ENCODE assay signal across 1 cellular context in genomic region chr11:119493712-119494111, GRCh38.
TF ChIP-seq lines count a peak whose summit lies in the region.

No MANE protein-coding gene starts in this region.

TF ChIP-seq in H1, 55 proteins besides CTCF, POLR2A, EP300 and RAD21 (continued from another document):
- TF ChIP-seq, protein P1, sequence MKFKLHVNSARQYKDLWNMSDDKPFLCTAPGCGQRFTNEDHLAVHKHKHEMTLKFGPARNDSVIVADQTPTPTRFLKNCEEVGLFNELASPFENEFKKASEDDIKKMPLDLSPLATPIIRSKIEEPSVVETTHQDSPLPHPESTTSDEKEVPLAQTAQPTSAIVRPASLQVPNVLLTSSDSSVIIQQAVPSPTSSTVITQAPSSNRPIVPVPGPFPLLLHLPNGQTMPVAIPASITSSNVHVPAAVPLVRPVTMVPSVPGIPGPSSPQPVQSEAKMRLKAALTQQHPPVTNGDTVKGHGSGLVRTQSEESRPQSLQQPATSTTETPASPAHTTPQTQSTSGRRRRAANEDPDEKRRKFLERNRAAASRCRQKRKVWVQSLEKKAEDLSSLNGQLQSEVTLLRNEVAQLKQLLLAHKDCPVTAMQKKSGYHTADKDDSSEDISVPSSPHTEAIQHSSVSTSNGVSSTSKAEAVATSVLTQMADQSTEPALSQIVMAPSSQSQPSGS (IDR thresholded peaks at IDR 0.05; ENCODE audit: low read length) = no peak
- TF ChIP-seq, protein P2, sequence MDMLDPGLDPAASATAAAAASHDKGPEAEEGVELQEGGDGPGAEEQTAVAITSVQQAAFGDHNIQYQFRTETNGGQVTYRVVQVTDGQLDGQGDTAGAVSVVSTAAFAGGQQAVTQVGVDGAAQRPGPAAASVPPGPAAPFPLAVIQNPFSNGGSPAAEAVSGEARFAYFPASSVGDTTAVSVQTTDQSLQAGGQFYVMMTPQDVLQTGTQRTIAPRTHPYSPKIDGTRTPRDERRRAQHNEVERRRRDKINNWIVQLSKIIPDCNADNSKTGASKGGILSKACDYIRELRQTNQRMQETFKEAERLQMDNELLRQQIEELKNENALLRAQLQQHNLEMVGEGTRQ (IDR thresholded peaks at IDR 0.05; ENCODE audit: low read length) = no peak
- no peak for TF ChIP-seq EGR1 (IDR thresholded peaks at IDR 0.05; ENCODE audit: borderline replicate concordance, low read depth, low read length)
- no peak for TF ChIP-seq CBX5 (IDR thresholded peaks at IDR 0.05; ENCODE audit: low read depth, low read length)
- TF ChIP-seq, protein P3, sequence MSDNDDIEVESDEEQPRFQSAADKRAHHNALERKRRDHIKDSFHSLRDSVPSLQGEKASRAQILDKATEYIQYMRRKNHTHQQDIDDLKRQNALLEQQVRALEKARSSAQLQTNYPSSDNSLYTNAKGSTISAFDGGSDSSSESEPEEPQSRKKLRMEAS (IDR thresholded peaks at IDR 0.05) = 0 out of 2 replicates have a peak, but pooled peaks have one; percentile 36
- TF ChIP-seq POLR2AphosphoS5 (IDR thresholded peaks at IDR 0.05; ENCODE audit: low read depth, low read length) = no peak
- TF ChIP-seq CTBP2 (IDR thresholded peaks at IDR 0.05; ENCODE audit: borderline replicate concordance, insufficient read depth, insufficient read length, low read length) = no peak
- TF ChIP-seq JUND (IDR thresholded peaks at IDR 0.05; ENCODE audit: low read length) = no peak
- TF ChIP-seq GABPA (IDR thresholded peaks at IDR 0.05; ENCODE audit: borderline replicate concordance, insufficient read depth, low read length) = no peak
